In genomic region chr2:234863043-234863934, GRCh38 we compare ENCODE assay signal across 8 cellular contexts.
DNase-seq lines count a peak whose midpoint lies in the region; ATAC-seq lines count a peak whose summit lies in the region.

No MANE protein-coding gene starts in this region.

- DNase-seq in A172 (ENCODE audit: low spot score) = peak; percentile 89
- peak; percentile 80 for DNase-seq in NCI-H2171 treated with DMSO at 0.1 percent for 48 hours (lab: John Stamatoyannopoulos, UW)
- DNase-seq in dermis blood vessel endothelial cell = peak; percentile 65
- peak; percentile 81 for DNase-seq in left lobe of liver (ENCODE audit: low spot score)
- no peak for DNase-seq in stimulated activated CD4-positive, alpha-beta T cell treated with anti-CD3 and anti-CD28 coated beads, Interleukin-4, amount 100 ng/mL, for 1 hour

- ATAC-seq in left lobe of liver = peak; percentile 69
- no peak for ATAC-seq in GM19328 (IDR thresholded peaks at IDR 0.05; ENCODE audit: unreplicated experiment)
- ATAC-seq in HG03025 (IDR thresholded peaks at IDR 0.05; ENCODE audit: low FRiP score, unreplicated experiment) = no peak
- no peak for ATAC-seq in HG03196 (IDR thresholded peaks at IDR 0.05; ENCODE audit: unreplicated experiment)
